11 cellular contexts compared by ENCODE assay signal in the genomic region with DNA sequence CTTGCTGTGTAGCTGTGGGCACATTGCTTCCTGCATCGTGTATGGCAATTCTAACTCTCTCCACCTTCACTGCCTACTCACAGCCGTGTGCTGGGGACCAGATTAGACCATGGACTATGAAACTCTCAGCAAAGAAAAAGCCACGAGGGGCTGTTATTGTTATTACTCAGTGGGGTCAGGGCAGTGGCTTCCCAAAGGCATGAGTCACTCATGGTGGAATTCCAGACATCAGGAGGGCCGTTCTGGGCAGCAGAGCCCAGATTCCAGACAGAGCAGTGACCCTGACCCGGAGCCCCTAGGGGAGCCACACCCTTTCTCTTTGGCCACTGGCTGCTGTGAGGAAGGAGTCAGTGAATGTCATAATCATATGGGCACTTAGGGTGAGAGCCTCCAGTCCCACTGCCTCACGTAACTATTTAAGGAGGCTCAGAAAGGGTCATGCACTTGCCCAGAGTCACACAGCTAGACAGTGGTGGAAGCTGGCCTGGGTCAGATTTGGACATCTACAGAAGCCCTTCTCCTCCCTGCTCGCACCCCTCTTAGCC. TPM values are rescaled to one million over a fixed set of nuclear protein-coding genes. Genes with fewer than 3 reads are reported as not detected.
DNase-seq lines count a peak whose midpoint lies in the region; ATAC-seq and TF ChIP-seq lines count a peak whose summit lies in the region.
"Had no signal": no experiment of that assay in that cellular context is flagged by ENCODE, and none has a peak within 500 bp of the region (broad histone marks: within the 10 kb centered on the region; RNA-seq: fewer than 3 reads in every experiment).

No MANE protein-coding gene starts in this region.

- H3K4me3 Mint-ChIP-seq in activated T-cell treated with anti-CD3 and anti-CD28 coated beads, Interleukin-2, amount 50 U/mL, for 24 hours, result no peak overlapping the region
- no peak overlapping the region for H3K4me3 Mint-ChIP-seq in T-cell

- H3K27ac Mint-ChIP-seq in activated T-cell treated with anti-CD3 and anti-CD28 coated beads, Interleukin-2, amount 50 U/mL, for 24 hours, result no peak overlapping the region
- H3K27ac Mint-ChIP-seq in T-cell, result no peak overlapping the region

- peaks cover 4% of the 10 kb centered on the region for H3K4me1 Mint-ChIP-seq in activated T-cell treated with anti-CD3 and anti-CD28 coated beads, Interleukin-2, amount 50 U/mL, for 24 hours (ENCODE audit: low read depth)
- peaks cover 0 to 6% (median 0%) of the 10 kb centered on the region in 3 donors for H3K4me1 Mint-ChIP-seq in T-cell

- peaks cover 3% of the 10 kb centered on the region for H3K9me3 Mint-ChIP-seq in activated T-cell treated with anti-CD3 and anti-CD28 coated beads, Interleukin-2, amount 50 U/mL, for 24 hours
- peaks cover 0 to 4% (median 0%) of the 10 kb centered on the region in 3 donors for H3K9me3 Mint-ChIP-seq in T-cell

- H3K36me3 ChIP-seq in SJCRH30, result no peaks in the 10 kb centered on the region
- H3K36me3 ChIP-seq: HAP-1 had no signal

- ATAC-seq in omental fat pad (ENCODE audit: low FRiP score) (peak; percentile 90), T-cell (replicated peaks in 1 of 4) (no peak)

- no peaks in the 10 kb centered on the region for H3K27me3 ChIP-seq in SJCRH30

- POLR2A ChIA-PET in T-cell (lab: Charles Lee), result no interaction called here

- H3K9me3 ChIP-seq in SJCRH30 (replicated peaks), result peaks cover 5% of the 10 kb centered on the region
- H3K9me3 ChIP-seq: HAP-1 had no signal

- H3K36me3 Mint-ChIP-seq in activated T-cell treated with anti-CD3 and anti-CD28 coated beads, Interleukin-2, amount 50 U/mL, for 24 hours (ENCODE audit: low read depth), result no peaks in the 10 kb centered on the region
- no peaks in the 10 kb centered on the region for H3K36me3 Mint-ChIP-seq in T-cell

- no peak overlapping the region for H3K4me3 ChIP-seq in SJCRH30
- H3K4me3 ChIP-seq: HAP-1 had no signal

- CTCF ChIA-PET in T-cell (lab: Charles Lee), result no interaction called here

- peak overlapping the region; percentile 11; the same call in 1 of the 2 replicates for H3K27ac ChIP-seq in SJCRH30

- no peaks in the 10 kb centered on the region for H3K27me3 Mint-ChIP-seq in activated T-cell treated with anti-CD3 and anti-CD28 coated beads, Interleukin-2, amount 50 U/mL, for 24 hours
- H3K27me3 Mint-ChIP-seq in T-cell, result no peaks in the 10 kb centered on the region

- no peak for TF ChIP-seq CTCF in omental fat pad (IDR thresholded peaks at IDR 0.05)

- peaks cover 14% of the 10 kb centered on the region for H3K4me1 ChIP-seq in SJCRH30

- peak; percentile 92 for DNase-seq in COLO829 (ENCODE audit: low spot score)
- DNase-seq in SJCRH30, result peak; percentile 74 to 79
- DNase-seq in fibroblast of peridontal ligament (ENCODE audit: extremely low read depth), result peak; percentile 98
- no peak for DNase-seq in omental fat pad (ENCODE audit: low spot score)
- no peak for DNase-seq in activated T-cell treated with anti-CD3 and anti-CD28 coated beads, Interleukin-2, amount 50 U/mL, for 24 hours
- DNase-seq in NCI-H82 treated with DMSO at 0.1 percent for 48 hours (lab: John Stamatoyannopoulos, UW; ENCODE audit: unreplicated experiment), result no peak
- no peak for DNase-seq in activated CD8-positive, alpha-beta memory T cell treated with anti-CD3 and anti-CD28 coated beads, Interleukin-2, amount 50 U/mL, for 48 hours
- no peak for DNase-seq in T-cell
- DNase-seq: anterior cingulate cortex, DMS 273 treated with DMSO at 0.1 percent for 48 hours had no signal

RNA-seq across cellular contexts. Expression of a gene that starts 22.2 kb away (rescaled TPM):
- total RNA-seq in SJCRH30 (2014; rRNA removed; shearing (Covaris generic)), result not detected in 2 replicates
- total RNA-seq in omental fat pad (10 to 100 TPM; 25.9 to 81.7 (median 61.3) TPM), T-cell (under 1 TPM in 3 of 5 donors, not detected in 2; 0.13 to 0.41 (median 0.29) TPM)

RNA-seq across cellular contexts. Expression of a gene that starts 41.5 kb away (rescaled TPM):
- total RNA-seq in SJCRH30 (2014; rRNA removed; shearing (Covaris generic)), result 17.9 and 19.0 TPM in 2 replicates
- 10 to 100 TPM; 11.5 to 62.6 (median 15.4) TPM for total RNA-seq in omental fat pad
- 10 to 100 TPM; 21.9 to 42.1 (median 33.3) TPM for total RNA-seq in T-cell

RNA-seq across cellular contexts. Expression of a gene that starts 52.7 kb away (rescaled TPM):
- total RNA-seq in SJCRH30 (2014; rRNA removed; shearing (Covaris generic)), result not detected in 2 replicates
- total RNA-seq in omental fat pad (10 to 100 TPM in 1 of 4 donors, 1 to 10 TPM in 3; 6.3 to 10.0 (median 9.0) TPM), T-cell (under 1 TPM in 1 of 5 donors, not detected in 4; 0.13 TPM)

Comparison
In these comparisons a context has a peak if more than half of its experiments do, and no peak if none do; other contexts are left out.
1. DNase-seq: peak in COLO829 (single experiment), SJCRH30 (2 of 2) and fibroblast of peridontal ligament (single experiment); none in omental fat pad (single experiment), activated T-cell treated with anti-CD3 and anti-CD28 coated beads, Interleukin-2, amount 50 U/mL, for 24 hours (single experiment), NCI-H82 treated with DMSO at 0.1 percent for 48 hours (single experiment), activated CD8-positive, alpha-beta memory T cell treated with anti-CD3 and anti-CD28 coated beads, Interleukin-2, amount 50 U/mL, for 48 hours (single experiment) and T-cell (0 of 34).
2. RNA of a gene that starts 22.2 kb away (total RNA-seq): 25.9 to 81.7 TPM in omental fat pad; 0.13 to 0.41 TPM in T-cell and not detected in SJCRH30; every median in the first group is over 10 times any median in the second.